In the genomic region with DNA sequence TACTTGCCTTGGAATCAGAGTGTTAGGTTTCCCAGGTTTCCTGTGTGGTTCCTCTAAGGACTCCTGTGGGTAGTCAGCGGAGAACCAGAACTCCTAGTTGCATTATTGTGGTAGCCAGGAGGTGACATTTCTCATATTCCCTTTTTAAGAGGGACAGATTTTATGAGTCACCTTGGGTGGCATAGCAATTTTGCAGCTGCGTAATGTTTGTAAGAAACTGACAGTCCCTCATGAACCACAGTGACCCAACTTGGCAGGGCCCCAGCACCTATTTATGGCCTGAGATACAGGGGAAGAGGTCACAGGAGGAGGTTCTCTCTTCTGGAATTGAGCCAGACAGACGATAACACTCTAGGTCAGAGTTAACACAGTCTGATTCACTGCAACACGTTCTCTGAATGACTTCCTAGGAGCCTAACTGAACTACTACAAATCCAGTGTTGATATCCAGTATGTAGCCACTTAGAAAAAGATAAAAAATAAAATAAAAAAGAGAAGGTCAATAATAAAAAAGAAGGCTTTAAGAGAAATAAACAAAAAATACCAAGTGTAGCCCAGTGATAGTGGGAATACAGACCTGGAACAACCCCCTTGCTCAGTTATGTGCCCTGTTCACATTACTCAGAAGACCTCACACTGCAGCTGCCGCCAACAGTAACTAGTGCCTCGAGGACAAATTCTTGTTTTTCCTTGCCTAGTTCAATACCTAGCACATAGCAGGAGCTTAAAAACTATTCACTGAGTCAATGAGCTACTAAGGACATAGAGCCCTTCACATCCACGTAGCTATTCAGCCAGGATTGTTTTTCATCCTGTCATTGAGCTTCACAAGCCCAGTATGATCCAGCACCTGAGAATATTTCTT, we compare ENCODE assay signal across 8 cellular contexts. TPM values are rescaled to one million over a fixed set of nuclear protein-coding genes. Genes with fewer than 3 reads are reported as not detected.
A peak's percentile ranks its signal among the peaks of the same experiment; 100 is the strongest.
DNase-seq lines count a peak whose midpoint lies in the region; ATAC-seq and TF ChIP-seq lines count a peak whose summit lies in the region.

No MANE protein-coding gene starts in this region.

- H3K9me3 Mint-ChIP-seq in nephron = no peaks in the 10 kb centered on the region

- H3K27me3 Mint-ChIP-seq in nephron (ENCODE audit: low read depth) = no peaks in the 10 kb centered on the region

- peak overlapping the region; percentile 33 to 92 (median 86) for H3K27ac Mint-ChIP-seq in nephron

- no peak overlapping the region for H3K4me3 Mint-ChIP-seq in nephron

- H3K4me1 Mint-ChIP-seq in nephron = peaks cover 39% of the 10 kb centered on the region

- ATAC-seq in GM21360 (IDR thresholded peaks at IDR 0.05; ENCODE audit: unreplicated experiment) (peak; percentile 82), HG03575 (IDR thresholded peaks at IDR 0.05; ENCODE audit: extremely low read depth, insufficient number of reproducible peaks, low FRiP score, unreplicated experiment) (peak; percentile 89), GM19467 (IDR thresholded peaks at IDR 0.05; ENCODE audit: unreplicated experiment) (no peak)

- no peak for TF ChIP-seq CTCF in nephron (IDR thresholded peaks at IDR 0.05; ENCODE audit: unreplicated experiment in 3 of 3)

- H3K36me3 Mint-ChIP-seq in nephron (ENCODE audit: low read depth) = no peaks in the 10 kb centered on the region

- DNase-seq in DMS53 (lab: John Stamatoyannopoulos, UW) (peak; percentile 90), OCI-M1 (lab: John Stamatoyannopoulos, UW) (peak; percentile 93), dermis blood vessel endothelial cell (peak; percentile 61), DMS114 treated with DMSO at 0.1 percent for 48 hours (lab: John Stamatoyannopoulos, UW; ENCODE audit: unreplicated experiment) (no peak)

RNA-seq across cellular contexts. Expression of gene VLDLR, which starts 50.7 kb away (rescaled TPM):
- 11.1 and 21.1 TPM in 2 replicates for total RNA-seq in dermis blood vessel endothelial cell
